ENCODE assay signal across 1 cellular context in genomic region chr6:117681321-117681720, GRCh38.
TF ChIP-seq lines count a peak whose summit lies in the region.

No MANE protein-coding gene starts in this region.

TF ChIP-seq in IMR-90, 13 proteins besides CTCF, POLR2A, EP300 and RAD21:
- TF ChIP-seq MAZ (IDR thresholded peaks at IDR 0.05; ENCODE audit: borderline replicate concordance, low read depth, low read length) (no peak), FOS (IDR thresholded peaks at IDR 0.05; ENCODE audit: low read depth, low read length) (no peak), NFE2L2 (IDR thresholded peaks at IDR 0.05; ENCODE audit: low read depth, low read length) (no peak), SMC3 (IDR thresholded peaks at IDR 0.05; ENCODE audit: low read depth, low read length) (no peak), MXI1 (IDR thresholded peaks at IDR 0.05; ENCODE audit: borderline replicate concordance, low read depth, low read length) (no peak), USF2 (IDR thresholded peaks at IDR 0.05; ENCODE audit: low read depth, low read length) (no peak), RCOR1 (IDR thresholded peaks at IDR 0.05; ENCODE audit: insufficient replicate concordance, low read length) (no peak), CEBPB (IDR thresholded peaks at IDR 0.05; ENCODE audit: low read depth, low read length) (no peak), BHLHE40 (IDR thresholded peaks at IDR 0.05; ENCODE audit: low read depth, low read length) (no peak), RFX5 (IDR thresholded peaks at IDR 0.05; ENCODE audit: low read depth, low read length) (no peak)
